9 cellular contexts compared by ENCODE assay signal in genomic region chr16:3285131-3285530, GRCh38. TPM values are rescaled to one million over a fixed set of nuclear protein-coding genes. Genes with fewer than 3 reads are reported as not detected.
DNase-seq lines count a peak whose midpoint lies in the region; ATAC-seq, FAIRE-seq and TF ChIP-seq lines count a peak whose summit lies in the region.
"Had no signal": no experiment of that assay in that cellular context is flagged by ENCODE, and none has a peak within 500 bp of the region (broad histone marks: within the 10 kb centered on the region; RNA-seq: fewer than 3 reads in every experiment).

No MANE protein-coding gene starts in this region.

- no peak overlapping the region for H2BK5ac ChIP-seq in H1 (ENCODE audit: low read depth, low read length)

- peaks cover 21% of the 10 kb centered on the region for H3K9me3 ChIP-seq in OCI-LY3 (ENCODE audit: insufficient read depth, low read length)
- peaks cover 28 to 34% of the 10 kb centered on the region in 2 experiments for H3K9me3 ChIP-seq in H1 (ENCODE audit: insufficient read depth in 2 of 2, low read depth in 1 of 2, low read length in 1 of 2)

- H4K8ac ChIP-seq in H1 (ENCODE audit: extremely low read depth, insufficient read depth, low read length) = no peak overlapping the region; the same call in 1 of the 2 replicates

- H2BK20ac ChIP-seq in H1 (ENCODE audit: low read length) = no peak overlapping the region

- H3K4me1 ChIP-seq in OCI-LY3 (ENCODE audit: low read length) (peaks cover 16% of the 10 kb centered on the region), H1 (replicated peaks in 1 of 4; ENCODE audit: control insufficient read depth in 3 of 4, insufficient read depth in 4 of 4, low read length in 3 of 4) (peaks cover 0 to 8% (median 1%) of the 10 kb centered on the region in 4 experiments; a peak in 4 of 7 replicates)

- no peak overlapping the region for H3K23ac ChIP-seq in H1 (ENCODE audit: insufficient read length)

- H2BK12ac ChIP-seq in H1 (ENCODE audit: low read depth, low read length) = no peak overlapping the region

- no peak overlapping the region for H4K5ac ChIP-seq in H1 (ENCODE audit: insufficient read length, low read depth, low read length)

- POLR2A ChIA-PET in H1 (lab: Charles Lee; ENCODE audit: partially characterized antibody) = interaction anchor here (0.8 to 5.3 kb wide), 10 partner anchors 8 to 200 kb away, joined by 3 to 64 read pairs (median 6); partner anchors contain the start of genes TIGD7 and ZNF75A

- no peak for ATAC-seq in GM21515 (IDR thresholded peaks at IDR 0.05; ENCODE audit: unreplicated experiment)
- ATAC-seq in GM21390 (IDR thresholded peaks at IDR 0.05; ENCODE audit: unreplicated experiment) = no peak
- ATAC-seq in HG03025 (IDR thresholded peaks at IDR 0.05; ENCODE audit: low FRiP score, unreplicated experiment) = no peak

- H3K36me3 Mint-ChIP-seq in Calu3 (ENCODE audit: insufficient read depth, unreplicated experiment) (peaks cover 80% of the 10 kb centered on the region), osteocyte (ENCODE audit: unreplicated experiment) (peaks cover 42% of the 10 kb centered on the region)

- intact Hi-C loops in Calu3 (cut with micrococcal nuclease; ENCODE audit: unreplicated experiment) = loop anchor here (10.0 kb wide), 1 partner anchor 220 kb away; the partner anchor contains the start of gene CLUAP1

- TF ChIP-seq RAD21 in H1 (IDR thresholded peaks at IDR 0.05 in 1 of 2, conservative IDR thresholded peaks at IDR 0.05 in 1 of 2; ENCODE audit: low read depth in 2 of 2, low read length in 2 of 2) = no peak

- H2AK5ac ChIP-seq in H1 (ENCODE audit: low read depth, low read length) = no peak overlapping the region

- peak overlapping the region; percentile 90 for H3K4me3 Mint-ChIP-seq in Calu3 (ENCODE audit: low read depth, unreplicated experiment)
- H3K4me3 Mint-ChIP-seq in osteocyte (ENCODE audit: unreplicated experiment) = peak overlapping the region; percentile 94

- H3K79me2 ChIP-seq in OCI-LY3 (ENCODE audit: low read length) = peaks cover 65% of the 10 kb centered on the region
- H3K79me2 ChIP-seq in H1 (ENCODE audit: control insufficient read depth in 1 of 2, insufficient read depth in 2 of 2, low read length in 2 of 2) = peaks cover 20 to 52% of the 10 kb centered on the region in 2 experiments

- H2AFZ ChIP-seq in OCI-LY3 (ENCODE audit: low read depth, low read length) = no peak overlapping the region
- no peak overlapping the region for H2AFZ ChIP-seq in H1 (ENCODE audit: low read length)

- H4K20me1 ChIP-seq in OCI-LY3 (ENCODE audit: insufficient read depth, low read length) = no peaks in the 10 kb centered on the region
- peaks cover 5 to 9% of the 10 kb centered on the region in 2 experiments for H4K20me1 ChIP-seq in H1 (replicated peaks in 1 of 2; ENCODE audit: control insufficient read depth in 1 of 2, insufficient read depth in 2 of 2, low read length in 2 of 2)

- TF ChIP-seq CTCF in Calu3 (IDR thresholded peaks at IDR 0.05; ENCODE audit: unreplicated experiment) = no peak
- TF ChIP-seq CTCF in OCI-LY3 (IDR thresholded peaks at IDR 0.05; ENCODE audit: low read depth, low read length) = no peak
- TF ChIP-seq CTCF in H1 (IDR thresholded peaks at IDR 0.05; ENCODE audit: control extremely low read depth in 1 of 3, insufficient read depth in 1 of 3, low read depth in 1 of 3, low read length in 3 of 3) = no peak
- no peak for TF ChIP-seq CTCF in osteocyte (IDR thresholded peaks at IDR 0.05)

- DNase-seq in Calu3 (no peak), H1 (ENCODE audit: low read depth in 1 of 2, low spot score in 2 of 2) (no peak), osteocyte (ENCODE audit: extremely low spot score, unreplicated experiment) (no peak), RKO (ENCODE audit: low spot score) (no peak)
- DNase-seq: NCI-H2107 had no signal

- H3K23me2 ChIP-seq in H1 (ENCODE audit: low read depth, low read length) = peaks cover 8% of the 10 kb centered on the region

- H3K27me3 Mint-ChIP-seq in Calu3 (ENCODE audit: unreplicated experiment) (no peaks in the 10 kb centered on the region), osteocyte (ENCODE audit: unreplicated experiment) (no peaks in the 10 kb centered on the region)

- H3K56ac ChIP-seq in H1 (replicated peaks; ENCODE audit: insufficient read length, low read depth, low read length) = no peak overlapping the region

- no peak overlapping the region for H2BK15ac ChIP-seq in H1 (ENCODE audit: low read length)

- peaks cover 10% of the 10 kb centered on the region for H3K4me1 Mint-ChIP-seq in Calu3 (ENCODE audit: low read depth, unreplicated experiment)
- peaks cover 21% of the 10 kb centered on the region for H3K4me1 Mint-ChIP-seq in osteocyte (ENCODE audit: unreplicated experiment)

- H3K4me2 ChIP-seq in OCI-LY3 (ENCODE audit: low read length) (peak overlapping the region; percentile 95), H1 (ENCODE audit: insufficient read depth in 1 of 2, low read depth in 2 of 2, low read length in 2 of 2) (peak overlapping the region; percentile 99)

- H3K14ac ChIP-seq in H1 (ENCODE audit: insufficient read length) = no peak overlapping the region

- H3K4me3 ChIP-seq in OCI-LY3 (ENCODE audit: low read length) = peak overlapping the region; percentile 95; the same call in 1 of the 2 replicates
- H3K4me3 ChIP-seq in H1 (ENCODE audit: extremely low read depth in 1 of 4, insufficient read depth in 2 of 4, low read depth in 3 of 4, low read length in 4 of 4) = peak overlapping the region; percentile 81 to 99 (median 97); a peak in 5 of 8 replicates

- no peaks in the 10 kb centered on the region for H3K27me3 ChIP-seq in OCI-LY3 (ENCODE audit: low read depth, low read length)
- no peaks in the 10 kb centered on the region for H3K27me3 ChIP-seq in H1 (replicated peaks in 1 of 4; ENCODE audit: control insufficient read depth in 3 of 4, extremely low read depth in 1 of 4, insufficient read depth in 3 of 4, low read length in 3 of 4)

- H2BK120ac ChIP-seq in H1 (replicated peaks; ENCODE audit: low read depth, low read length) = no peak overlapping the region

- H3K18ac ChIP-seq in H1 (ENCODE audit: extremely low read depth, low read length) = no peak overlapping the region

- no peak overlapping the region for H3K27ac ChIP-seq in OCI-LY3 (ENCODE audit: low read length)
- H3K27ac ChIP-seq in H1 (ENCODE audit: low read depth, low read length) = no peak overlapping the region

- 75% methylated on average over 5 of the region's 6 CpGs; no CpG with 5 or more reads in 1 of the 2 experiments for WGBS in H1 (ENCODE audit: extremely low coverage in 1 of 2, insufficient coverage in 1 of 2, insufficient read length in 1 of 2, insufficient replicate concordance in 2 of 2, low coverage in 1 of 2, low lambda C conversion rate in 2 of 2, missing lambda C conversion rate in 1 of 2), 2 experiments

- CTCF ChIA-PET in Calu3 (lab: Charles Lee) = no interaction called here
- CTCF ChIA-PET in H1 (lab: Charles Lee; ENCODE audit: partially characterized antibody) = interaction anchor here (0.9 kb wide), 1 partner anchor 18 kb away, joined by 6 read pairs; no protein-coding TSS in a partner anchor

- TF ChIP-seq EP300 in H1 (IDR thresholded peaks at IDR 0.05; ENCODE audit: borderline replicate concordance in 1 of 2, low read depth in 2 of 2, low read length in 2 of 2) = no peak

- H3K36me3 ChIP-seq in OCI-LY3 (replicated peaks; ENCODE audit: low read depth, low read length) (peaks cover 60% of the 10 kb centered on the region), H1 (ENCODE audit: control insufficient read depth in 2 of 4, insufficient read depth in 4 of 4, low read length in 3 of 4) (peaks cover 17 to 46% (median 35%) of the 10 kb centered on the region in 4 experiments)

- H3K9me3 Mint-ChIP-seq in Calu3 (ENCODE audit: low read depth, unreplicated experiment) (no peaks in the 10 kb centered on the region), osteocyte (ENCODE audit: unreplicated experiment) (peaks cover 18% of the 10 kb centered on the region)

- no peak for FAIRE-seq in H1 (lab: Jason Lieb, UNC)

- H4K91ac ChIP-seq in H1 (replicated peaks; ENCODE audit: insufficient read length, low read length) = no peak overlapping the region

- BruUV-seq in Calu3 (replicated peaks; lab: Mats Ljungman, UMichigan) = no TSS peak

- H3K9ac ChIP-seq in OCI-LY3 (ENCODE audit: low read length) (no peak overlapping the region), H1 (replicated peaks in 1 of 4; ENCODE audit: extremely low read depth in 1 of 4, low read depth in 3 of 4, low read length in 3 of 4) (no peak overlapping the region)

- H3K4ac ChIP-seq in H1 (replicated peaks; ENCODE audit: insufficient read length, low read depth, low read length) = no peak overlapping the region

- no peak overlapping the region for H3K27ac Mint-ChIP-seq in Calu3 (ENCODE audit: unreplicated experiment)
- H3K27ac Mint-ChIP-seq in osteocyte (ENCODE audit: unreplicated experiment) = no peak overlapping the region

- peaks cover 12% of the 10 kb centered on the region for H3K79me1 ChIP-seq in H1 (ENCODE audit: low read depth, low read length)

- TF ChIP-seq POLR2A in H1 (IDR thresholded peaks at IDR 0.05; ENCODE audit: control extremely low read depth in 1 of 2, low read depth in 2 of 2, low read length in 2 of 2) = no peak

RNA-seq across cellular contexts. Expression of gene ZNF263, which starts 1.8 kb away (rescaled TPM):
- total RNA-seq in Calu3 (2022) (46.9 and 51.2 TPM in 2 replicates), osteocyte (30.4 and 33.2 TPM in 2 replicates)
- total RNA-seq in H1 (2021; fragmentation: NEBNext Ultra II Directional; extraction: Animal tissue kit (Norgen Biotek cat#: 25700)) = 26.7 and 27.8 TPM in 2 replicates
- 9.2 and 20.7 TPM in 2 replicates for polyA plus RNA-seq in H1 (2011; rRNA removed)
- polyA plus RNA-seq in H1 (2011; cell fraction: cytosol; rRNA removed) = 15.5 TPM
- polyA plus RNA-seq in H1 (2011; cell fraction: nucleus; rRNA removed) = 29.4 TPM
- 26.2 to 32.3 TPM (median 28.0 TPM) in 4 replicates for polyA plus RNA-seq in H1 (2012, experiment 1 of 2)
- polyA plus RNA-seq in H1 (2012, experiment 2 of 2) = 17.1 TPM
- polyA plus RNA-seq in H1 (2013, experiment 1 of 2) = 17.4 TPM
- polyA plus RNA-seq in H1 (2013, experiment 2 of 2) = 17.0 TPM
- polyA minus RNA-seq in H1 (2011; rRNA and poly(A)+ RNA removed) = 14.9 and 19.2 TPM in 2 replicates
- 20.9 TPM for polyA minus RNA-seq in H1 (2011; cell fraction: cytosol; rRNA and poly(A)+ RNA removed)
- 28.9 TPM for polyA minus RNA-seq in H1 (2011; cell fraction: nucleus; rRNA and poly(A)+ RNA removed)

RNA-seq across cellular contexts. Expression of gene TIGD7, which starts 20.1 kb away (rescaled TPM):
- total RNA-seq in Calu3 (2022) (9.3 and 10.3 TPM in 2 replicates), osteocyte (8.2 and 10.0 TPM in 2 replicates)
- 7.0 and 8.9 TPM in 2 replicates for total RNA-seq in H1 (2021; fragmentation: NEBNext Ultra II Directional; extraction: Animal tissue kit (Norgen Biotek cat#: 25700))
- 2.8 and 3.0 TPM in 2 replicates for polyA plus RNA-seq in H1 (2011; rRNA removed)
- 3.5 TPM for polyA plus RNA-seq in H1 (2011; cell fraction: cytosol; rRNA removed)
- 2.1 TPM for polyA plus RNA-seq in H1 (2011; cell fraction: nucleus; rRNA removed)
- 2.2 to 4.7 TPM (median 3.4 TPM) in 4 replicates for polyA plus RNA-seq in H1 (2012, experiment 1 of 2)
- polyA plus RNA-seq in H1 (2012, experiment 2 of 2) = 0.55 TPM
- polyA plus RNA-seq in H1 (2013, experiment 1 of 2) = 7.0 TPM
- 6.6 TPM for polyA plus RNA-seq in H1 (2013, experiment 2 of 2)
- polyA minus RNA-seq in H1 (2011; rRNA and poly(A)+ RNA removed) = 4.6 and 6.8 TPM in 2 replicates
- polyA minus RNA-seq in H1 (2011; cell fraction: cytosol; rRNA and poly(A)+ RNA removed) = 4.6 TPM
- 6.8 TPM for polyA minus RNA-seq in H1 (2011; cell fraction: nucleus; rRNA and poly(A)+ RNA removed)

RNA-seq across cellular contexts. Expression of gene ZNF75A, which starts 20.2 kb away (rescaled TPM):
- total RNA-seq in Calu3 (2022) = 46.8 and 50.5 TPM in 2 replicates
- total RNA-seq in H1 (2021; fragmentation: NEBNext Ultra II Directional; extraction: Animal tissue kit (Norgen Biotek cat#: 25700)) = 27.3 and 30.0 TPM in 2 replicates
- polyA plus RNA-seq in H1 (2011; rRNA removed) = 5.2 and 9.3 TPM in 2 replicates
- 16.3 TPM for polyA plus RNA-seq in H1 (2011; cell fraction: cytosol; rRNA removed)
- 8.5 TPM for polyA plus RNA-seq in H1 (2011; cell fraction: nucleus; rRNA removed)
- 21.2 to 33.7 TPM (median 23.9 TPM) in 4 replicates for polyA plus RNA-seq in H1 (2012, experiment 1 of 2)
- 4.4 TPM for polyA plus RNA-seq in H1 (2012, experiment 2 of 2)
- 26.8 TPM for polyA plus RNA-seq in H1 (2013, experiment 1 of 2)
- polyA plus RNA-seq in H1 (2013, experiment 2 of 2) = 21.4 TPM
- polyA minus RNA-seq in H1 (2011; rRNA and poly(A)+ RNA removed) = 17.4 and 18.1 TPM in 2 replicates
- polyA minus RNA-seq in H1 (2011; cell fraction: cytosol; rRNA and poly(A)+ RNA removed) = 12.0 TPM
- polyA minus RNA-seq in H1 (2011; cell fraction: nucleus; rRNA and poly(A)+ RNA removed) = 24.5 TPM
- total RNA-seq in osteocyte = 24.2 and 26.2 TPM in 2 replicates

RNA-seq across cellular contexts. Expression of gene MEFV, which starts 28.7 kb away (rescaled TPM):
- total RNA-seq in Calu3 (2022) (not detected in 2 replicates), osteocyte (not detected in 2 replicates)
- total RNA-seq in H1 (2021; fragmentation: NEBNext Ultra II Directional; extraction: Animal tissue kit (Norgen Biotek cat#: 25700)) = not detected in 2 replicates
- 0.02 and 0.03 TPM in 2 replicates for polyA plus RNA-seq in H1 (2011; rRNA removed)
- not detected for polyA plus RNA-seq in H1 (2011; cell fraction: cytosol; rRNA removed)
- polyA plus RNA-seq in H1 (2011; cell fraction: nucleus; rRNA removed) = 0.03 TPM
- polyA plus RNA-seq in H1 (2012, experiment 1 of 2) = not detected in 4 replicates
- polyA plus RNA-seq in H1 (2012, experiment 2 of 2) = not detected
- polyA plus RNA-seq in H1 (2013, experiment 1 of 2) = 0.04 TPM
- 0.04 TPM for polyA plus RNA-seq in H1 (2013, experiment 2 of 2)
- polyA minus RNA-seq in H1 (2011; rRNA and poly(A)+ RNA removed) = 0.06 TPM in 1 of 2 replicates, not detected in the other
- not detected for polyA minus RNA-seq in H1 (2011; cell fraction: cytosol; rRNA and poly(A)+ RNA removed)
- polyA minus RNA-seq in H1 (2011; cell fraction: nucleus; rRNA and poly(A)+ RNA removed) = not detected

RNA-seq across cellular contexts. Expression of gene ZNF200, which starts 50.2 kb away (rescaled TPM):
- 12.7 and 14.6 TPM in 2 replicates for total RNA-seq in Calu3 (2022)
- total RNA-seq in H1 (2021; fragmentation: NEBNext Ultra II Directional; extraction: Animal tissue kit (Norgen Biotek cat#: 25700)) = 7.5 and 9.9 TPM in 2 replicates
- 2.7 and 3.0 TPM in 2 replicates for polyA plus RNA-seq in H1 (2011; rRNA removed)
- 4.1 TPM for polyA plus RNA-seq in H1 (2011; cell fraction: cytosol; rRNA removed)
- 3.2 TPM for polyA plus RNA-seq in H1 (2011; cell fraction: nucleus; rRNA removed)
- polyA plus RNA-seq in H1 (2012, experiment 1 of 2) = 5.5 to 7.8 TPM (median 6.5 TPM) in 4 replicates
- polyA plus RNA-seq in H1 (2012, experiment 2 of 2) = 1.4 TPM
- 5.8 TPM for polyA plus RNA-seq in H1 (2013, experiment 1 of 2)
- 5.3 TPM for polyA plus RNA-seq in H1 (2013, experiment 2 of 2)
- polyA minus RNA-seq in H1 (2011; rRNA and poly(A)+ RNA removed) = 6.7 and 8.4 TPM in 2 replicates
- 4.0 TPM for polyA minus RNA-seq in H1 (2011; cell fraction: cytosol; rRNA and poly(A)+ RNA removed)
- 11.2 TPM for polyA minus RNA-seq in H1 (2011; cell fraction: nucleus; rRNA and poly(A)+ RNA removed)
- 9.0 and 9.1 TPM in 2 replicates for total RNA-seq in osteocyte
